9 cellular contexts compared by ENCODE assay signal in genomic region chr14:81938341-81938740, GRCh38.
"Had no signal": no experiment of that assay in that cellular context is flagged by ENCODE, and none has a peak within 500 bp of the region (broad histone marks: within the 10 kb centered on the region; RNA-seq: fewer than 3 reads in every experiment).

No MANE protein-coding gene starts in this region.

- H3K36me3 ChIP-seq: HAP-1 had no signal

- H3K4me3 ChIP-seq: GM23248, GM23338, HAP-1 had no signal

- H3K9me3 ChIP-seq: HAP-1 had no signal

- ATAC-seq: GM23338, HCT116 had no signal

- DNase-seq: GM23248, GOT3, H7, H9, HCEC 1CT, HFFc6 had no signal

- H3K9ac ChIP-seq: GM23248 had no signal

- H3K27ac ChIP-seq: GM23248 had no signal

- H2AFZ ChIP-seq: GM23248, GM23338 had no signal

- H3K4me2 ChIP-seq: GM23338 had no signal
